In the genomic region with DNA sequence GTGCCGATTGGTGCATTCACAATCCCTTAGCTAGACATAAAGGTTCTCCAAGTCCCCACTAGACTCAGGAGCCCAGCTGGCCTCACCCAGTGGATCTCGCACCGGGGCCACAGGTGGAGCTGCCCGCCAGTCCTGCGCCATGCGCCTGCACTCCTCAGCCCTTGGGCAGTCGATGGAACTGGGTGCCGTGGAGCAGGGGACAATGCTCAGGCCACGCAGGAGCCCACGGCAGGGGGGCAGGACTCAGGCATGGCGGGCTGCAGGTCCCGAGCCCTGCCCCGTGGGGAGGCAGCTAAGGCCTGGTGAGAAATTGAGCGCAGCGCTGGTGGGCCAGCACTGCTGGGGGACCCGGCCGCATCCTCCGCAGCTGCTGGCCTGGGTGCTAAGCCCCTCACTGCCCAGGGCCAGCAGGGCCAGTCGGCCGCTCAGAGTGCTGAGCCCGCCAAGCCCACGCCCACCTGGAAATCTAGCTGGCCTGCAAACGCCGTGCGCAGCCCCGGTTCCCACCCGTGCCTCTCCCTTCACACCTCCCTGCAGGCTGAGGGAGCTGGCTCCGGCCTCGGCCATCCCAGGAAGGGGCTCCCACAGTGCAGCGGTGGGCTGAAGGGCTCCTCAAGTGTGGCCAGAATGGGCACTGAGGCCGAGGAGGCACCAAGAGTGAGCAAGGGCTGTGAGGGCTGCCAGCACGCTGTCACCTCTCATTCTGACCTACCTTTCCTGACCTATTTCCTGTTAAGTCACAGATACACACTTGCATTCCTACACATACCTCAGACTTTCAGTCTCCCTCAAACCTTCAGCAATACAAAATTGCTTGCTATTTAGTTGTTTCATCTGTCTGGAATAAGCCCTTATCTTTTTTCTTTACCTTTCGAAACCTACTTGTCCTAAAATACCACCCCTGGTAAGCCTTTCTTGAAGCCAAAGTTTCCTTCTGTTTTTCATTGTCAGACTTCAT, we compare ENCODE assay signal across 2 cellular contexts.
TF ChIP-seq lines count a peak whose summit lies in the region.

No MANE protein-coding gene starts in this region.

TF ChIP-seq in GM12891, 5 proteins besides CTCF, POLR2A, EP300 and RAD21 (continued from another document):
- no peak for TF ChIP-seq TAF1 (IDR thresholded peaks at IDR 0.05; ENCODE audit: low read depth, low read length)
- TF ChIP-seq SPI1 (IDR thresholded peaks at IDR 0.05; ENCODE audit: low read depth, low read length): no peak

TF ChIP-seq in GM12878, 131 proteins besides CTCF, POLR2A, EP300 and RAD21 (continued from another document):
- TF ChIP-seq CREM (IDR thresholded peaks at IDR 0.05; ENCODE audit: low read depth) (no peak), ZNF274 (IDR thresholded peaks at IDR 0.05; ENCODE audit: insufficient read depth, insufficient read length) (no peak), CEBPB (IDR thresholded peaks at IDR 0.05; ENCODE audit: borderline replicate concordance in 1 of 2, low read depth in 2 of 2, low read length in 2 of 2) (no peak), BHLHE40 (IDR thresholded peaks at IDR 0.05; ENCODE audit: borderline replicate concordance in 1 of 2, low read depth in 2 of 2, low read length in 1 of 2) (no peak), RUNX3 (IDR thresholded peaks at IDR 0.05; ENCODE audit: low read length) (no peak), TCF7 (IDR thresholded peaks at IDR 0.05; ENCODE audit: borderline replicate concordance) (no peak), JUNB (IDR thresholded peaks at IDR 0.05) (no peak), YY1 (IDR thresholded peaks at IDR 0.05; ENCODE audit: low read depth, low read length) (no peak), NBN (IDR thresholded peaks at IDR 0.05) (no peak), ETV6 (conservative IDR thresholded peaks at IDR 0.05 in 1 of 2, IDR thresholded peaks at IDR 0.05 in 1 of 2; ENCODE audit: borderline replicate concordance in 1 of 2, low read depth in 1 of 2) (no peak), SREBF2 (IDR thresholded peaks at IDR 0.05; ENCODE audit: low read length) (no peak), HCFC1 (IDR thresholded peaks at IDR 0.05; ENCODE audit: low read length) (no peak), MXI1 (IDR thresholded peaks at IDR 0.05; ENCODE audit: low read depth, low read length) (no peak)
- TF ChIP-seq, protein P1, sequence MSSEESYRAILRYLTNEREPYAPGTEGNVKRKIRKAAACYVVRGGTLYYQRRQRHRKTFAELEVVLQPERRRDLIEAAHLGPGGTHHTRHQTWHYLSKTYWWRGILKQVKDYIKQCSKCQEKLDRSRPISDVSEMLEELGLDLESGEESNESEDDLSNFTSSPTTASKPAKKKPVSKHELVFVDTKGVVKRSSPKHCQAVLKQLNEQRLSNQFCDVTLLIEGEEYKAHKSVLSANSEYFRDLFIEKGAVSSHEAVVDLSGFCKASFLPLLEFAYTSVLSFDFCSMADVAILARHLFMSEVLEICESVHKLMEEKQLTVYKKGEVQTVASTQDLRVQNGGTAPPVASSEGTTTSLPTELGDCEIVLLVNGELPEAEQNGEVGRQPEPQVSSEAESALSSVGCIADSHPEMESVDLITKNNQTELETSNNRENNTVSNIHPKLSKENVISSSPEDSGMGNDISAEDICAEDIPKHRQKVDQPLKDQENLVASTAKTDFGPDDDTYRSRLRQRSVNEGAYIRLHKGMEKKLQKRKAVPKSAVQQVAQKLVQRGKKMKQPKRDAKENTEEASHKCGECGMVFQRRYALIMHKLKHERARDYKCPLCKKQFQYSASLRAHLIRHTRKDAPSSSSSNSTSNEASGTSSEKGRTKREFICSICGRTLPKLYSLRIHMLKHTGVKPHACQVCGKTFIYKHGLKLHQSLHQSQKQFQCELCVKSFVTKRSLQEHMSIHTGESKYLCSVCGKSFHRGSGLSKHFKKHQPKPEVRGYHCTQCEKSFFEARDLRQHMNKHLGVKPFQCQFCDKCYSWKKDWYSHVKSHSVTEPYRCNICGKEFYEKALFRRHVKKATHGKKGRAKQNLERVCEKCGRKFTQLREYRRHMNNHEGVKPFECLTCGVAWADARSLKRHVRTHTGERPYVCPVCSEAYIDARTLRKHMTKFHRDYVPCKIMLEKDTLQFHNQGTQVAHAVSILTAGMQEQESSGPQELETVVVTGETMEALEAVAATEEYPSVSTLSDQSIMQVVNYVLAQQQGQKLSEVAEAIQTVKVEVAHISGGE (CRISPR knock-in tag; IDR thresholded peaks at IDR 0.05): no peak
- TF ChIP-seq, protein P2, sequence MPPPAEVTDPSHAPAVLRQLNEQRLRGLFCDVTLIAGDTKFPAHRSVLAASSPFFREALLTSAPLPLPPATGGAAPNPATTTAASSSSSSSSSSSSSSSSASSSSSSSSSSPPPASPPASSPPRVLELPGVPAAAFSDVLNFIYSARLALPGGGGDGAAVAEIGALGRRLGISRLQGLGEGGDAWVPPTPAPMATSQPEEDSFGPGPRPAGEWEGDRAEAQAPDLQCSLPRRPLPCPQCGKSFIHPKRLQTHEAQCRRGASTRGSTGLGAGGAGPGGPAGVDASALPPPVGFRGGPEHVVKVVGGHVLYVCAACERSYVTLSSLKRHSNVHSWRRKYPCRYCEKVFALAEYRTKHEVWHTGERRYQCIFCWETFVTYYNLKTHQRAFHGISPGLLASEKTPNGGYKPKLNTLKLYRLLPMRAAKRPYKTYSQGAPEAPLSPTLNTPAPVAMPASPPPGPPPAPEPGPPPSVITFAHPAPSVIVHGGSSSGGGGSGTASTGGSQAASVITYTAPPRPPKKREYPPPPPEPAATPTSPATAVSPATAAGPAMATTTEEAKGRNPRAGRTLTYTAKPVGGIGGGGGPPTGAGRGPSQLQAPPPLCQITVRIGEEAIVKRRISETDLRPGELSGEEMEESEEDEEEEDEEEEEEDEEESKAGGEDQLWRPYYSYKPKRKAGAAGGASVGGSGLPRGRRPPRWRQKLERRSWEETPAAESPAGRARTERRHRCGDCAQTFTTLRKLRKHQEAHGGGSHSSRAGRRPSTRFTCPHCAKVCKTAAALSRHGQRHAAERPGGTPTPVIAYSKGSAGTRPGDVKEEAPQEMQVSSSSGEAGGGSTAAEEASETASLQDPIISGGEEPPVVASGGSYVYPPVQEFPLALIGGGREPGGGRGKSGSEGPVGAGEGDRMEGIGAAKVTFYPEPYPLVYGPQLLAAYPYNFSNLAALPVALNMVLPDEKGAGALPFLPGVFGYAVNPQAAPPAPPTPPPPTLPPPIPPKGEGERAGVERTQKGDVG (CRISPR knock-in tag; IDR thresholded peaks at IDR 0.05): no peak
- TF ChIP-seq, protein P3, sequence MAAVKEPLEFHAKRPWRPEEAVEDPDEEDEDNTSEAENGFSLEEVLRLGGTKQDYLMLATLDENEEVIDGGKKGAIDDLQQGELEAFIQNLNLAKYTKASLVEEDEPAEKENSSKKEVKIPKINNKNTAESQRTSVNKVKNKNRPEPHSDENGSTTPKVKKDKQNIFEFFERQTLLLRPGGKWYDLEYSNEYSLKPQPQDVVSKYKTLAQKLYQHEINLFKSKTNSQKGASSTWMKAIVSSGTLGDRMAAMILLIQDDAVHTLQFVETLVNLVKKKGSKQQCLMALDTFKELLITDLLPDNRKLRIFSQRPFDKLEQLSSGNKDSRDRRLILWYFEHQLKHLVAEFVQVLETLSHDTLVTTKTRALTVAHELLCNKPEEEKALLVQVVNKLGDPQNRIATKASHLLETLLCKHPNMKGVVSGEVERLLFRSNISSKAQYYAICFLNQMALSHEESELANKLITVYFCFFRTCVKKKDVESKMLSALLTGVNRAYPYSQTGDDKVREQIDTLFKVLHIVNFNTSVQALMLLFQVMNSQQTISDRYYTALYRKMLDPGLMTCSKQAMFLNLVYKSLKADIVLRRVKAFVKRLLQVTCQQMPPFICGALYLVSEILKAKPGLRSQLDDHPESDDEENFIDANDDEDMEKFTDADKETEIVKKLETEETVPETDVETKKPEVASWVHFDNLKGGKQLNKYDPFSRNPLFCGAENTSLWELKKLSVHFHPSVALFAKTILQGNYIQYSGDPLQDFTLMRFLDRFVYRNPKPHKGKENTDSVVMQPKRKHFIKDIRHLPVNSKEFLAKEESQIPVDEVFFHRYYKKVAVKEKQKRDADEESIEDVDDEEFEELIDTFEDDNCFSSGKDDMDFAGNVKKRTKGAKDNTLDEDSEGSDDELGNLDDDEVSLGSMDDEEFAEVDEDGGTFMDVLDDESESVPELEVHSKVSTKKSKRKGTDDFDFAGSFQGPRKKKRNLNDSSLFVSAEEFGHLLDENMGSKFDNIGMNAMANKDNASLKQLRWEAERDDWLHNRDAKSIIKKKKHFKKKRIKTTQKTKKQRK (IDR thresholded peaks at IDR 0.05; ENCODE audit: low read depth, low read length): no peak
